In the genomic region with DNA sequence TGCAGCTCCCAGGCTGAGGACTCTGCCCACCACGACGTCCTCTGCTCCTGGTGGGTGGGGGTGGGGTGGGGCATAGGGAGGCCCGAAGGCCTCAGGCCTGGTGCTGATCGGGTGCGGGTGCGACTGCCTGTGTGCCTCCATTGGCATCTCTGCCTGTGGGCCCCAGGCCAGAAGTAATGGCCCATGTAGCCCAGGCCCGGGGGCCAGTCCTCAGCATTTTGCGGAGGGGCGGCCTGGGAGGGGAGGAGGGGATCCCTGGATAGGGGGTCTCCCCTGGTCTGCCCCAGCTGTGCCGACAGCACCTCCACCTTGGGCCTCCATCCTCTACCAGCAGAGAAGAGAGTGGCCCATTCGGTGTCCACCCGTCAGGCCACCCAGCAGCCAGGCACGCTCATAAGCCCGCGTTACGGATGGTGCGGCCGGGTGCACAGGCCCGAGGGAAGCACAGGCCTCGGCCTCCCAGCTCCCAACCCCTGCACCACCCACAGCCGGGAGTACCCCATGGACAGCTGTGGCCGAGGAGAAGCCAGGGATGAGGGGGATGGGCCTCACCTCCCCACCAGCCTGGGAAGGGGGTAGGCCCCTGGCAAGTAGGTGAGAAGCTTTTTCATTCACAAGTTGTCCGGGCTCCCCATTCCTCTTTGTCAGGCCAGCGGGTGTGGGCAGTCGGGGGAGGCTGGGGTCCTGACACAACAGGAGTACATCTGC, we compare ENCODE assay signal across 2 cellular contexts.
TF ChIP-seq lines count a peak whose summit lies in the region.

No MANE protein-coding gene starts in this region.

TF ChIP-seq in SK-N-SH, 30 proteins besides CTCF, POLR2A, EP300 and RAD21 (continued from another document):
- TF ChIP-seq NRF1 (IDR thresholded peaks at IDR 0.05; ENCODE audit: low read depth, low read length) (no peak), TAF1 (IDR thresholded peaks at IDR 0.05; ENCODE audit: borderline replicate concordance, low read depth, low read length) (no peak), GABPA (IDR thresholded peaks at IDR 0.05; ENCODE audit: low read depth) (no peak), NFIC (IDR thresholded peaks at IDR 0.05; ENCODE audit: borderline replicate concordance) (no peak), POLR2AphosphoS5 (IDR thresholded peaks at IDR 0.05; ENCODE audit: low read depth, low read length) (no peak), ZBTB33 (IDR thresholded peaks at IDR 0.05; ENCODE audit: borderline replicate concordance, low read depth) (no peak)
- TF ChIP-seq, protein P1, sequence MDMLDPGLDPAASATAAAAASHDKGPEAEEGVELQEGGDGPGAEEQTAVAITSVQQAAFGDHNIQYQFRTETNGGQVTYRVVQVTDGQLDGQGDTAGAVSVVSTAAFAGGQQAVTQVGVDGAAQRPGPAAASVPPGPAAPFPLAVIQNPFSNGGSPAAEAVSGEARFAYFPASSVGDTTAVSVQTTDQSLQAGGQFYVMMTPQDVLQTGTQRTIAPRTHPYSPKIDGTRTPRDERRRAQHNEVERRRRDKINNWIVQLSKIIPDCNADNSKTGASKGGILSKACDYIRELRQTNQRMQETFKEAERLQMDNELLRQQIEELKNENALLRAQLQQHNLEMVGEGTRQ (IDR thresholded peaks at IDR 0.05; ENCODE audit: borderline replicate concordance, low read depth, low read length): no peak

TF ChIP-seq in SK-N-SH treated with all-trans-retinoic acid at 6 μM for 48 hours, 23 proteins besides CTCF, POLR2A, EP300 and RAD21 (continued from another document):
- TF ChIP-seq, protein P2, sequence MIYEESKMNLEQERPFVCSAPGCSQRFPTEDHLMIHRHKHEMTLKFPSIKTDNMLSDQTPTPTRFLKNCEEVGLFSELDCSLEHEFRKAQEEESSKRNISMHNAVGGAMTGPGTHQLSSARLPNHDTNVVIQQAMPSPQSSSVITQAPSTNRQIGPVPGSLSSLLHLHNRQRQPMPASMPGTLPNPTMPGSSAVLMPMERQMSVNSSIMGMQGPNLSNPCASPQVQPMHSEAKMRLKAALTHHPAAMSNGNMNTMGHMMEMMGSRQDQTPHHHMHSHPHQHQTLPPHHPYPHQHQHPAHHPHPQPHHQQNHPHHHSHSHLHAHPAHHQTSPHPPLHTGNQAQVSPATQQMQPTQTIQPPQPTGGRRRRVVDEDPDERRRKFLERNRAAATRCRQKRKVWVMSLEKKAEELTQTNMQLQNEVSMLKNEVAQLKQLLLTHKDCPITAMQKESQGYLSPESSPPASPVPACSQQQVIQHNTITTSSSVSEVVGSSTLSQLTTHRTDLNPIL (CRISPR knock-in tag; IDR thresholded peaks at IDR 0.05; ENCODE audit: low read depth): no peak
- TF ChIP-seq ZFP30 (CRISPR knock-in tag; IDR thresholded peaks at IDR 0.05): no peak
- no peak for TF ChIP-seq PPARA (CRISPR knock-in tag; IDR thresholded peaks at IDR 0.05; ENCODE audit: borderline replicate concordance)
- TF ChIP-seq ZNF70 (CRISPR knock-in tag; IDR thresholded peaks at IDR 0.05): no peak
- TF ChIP-seq ZFP3 (CRISPR knock-in tag; IDR thresholded peaks at IDR 0.05): no peak
- TF ChIP-seq TCF4 (CRISPR knock-in tag; IDR thresholded peaks at IDR 0.05; ENCODE audit: borderline replicate concordance): no peak
- TF ChIP-seq ZNF8 (CRISPR knock-in tag; IDR thresholded peaks at IDR 0.05): no peak
- TF ChIP-seq ISL1 (CRISPR knock-in tag; IDR thresholded peaks at IDR 0.05): no peak
- no peak for TF ChIP-seq CSRNP3 (CRISPR knock-in tag; IDR thresholded peaks at IDR 0.05)
- no peak for TF ChIP-seq RARB (CRISPR knock-in tag; IDR thresholded peaks at IDR 0.05)
- no peak for TF ChIP-seq POU6F1 (CRISPR knock-in tag; IDR thresholded peaks at IDR 0.05; ENCODE audit: borderline replicate concordance, low read depth)
- TF ChIP-seq ZC3H10 (CRISPR knock-in tag; IDR thresholded peaks at IDR 0.05): no peak
- no peak for TF ChIP-seq GLIS3 (CRISPR knock-in tag; IDR thresholded peaks at IDR 0.05)
- TF ChIP-seq TOX (CRISPR knock-in tag; IDR thresholded peaks at IDR 0.05; ENCODE audit: borderline replicate concordance): no peak
- no peak for TF ChIP-seq ARNTL (CRISPR knock-in tag; IDR thresholded peaks at IDR 0.05; ENCODE audit: borderline replicate concordance, low read depth)
- TF ChIP-seq ESRRG (CRISPR knock-in tag; IDR thresholded peaks at IDR 0.05): no peak
